ENCODE assay signal across 8 cellular contexts in the genomic region with DNA sequence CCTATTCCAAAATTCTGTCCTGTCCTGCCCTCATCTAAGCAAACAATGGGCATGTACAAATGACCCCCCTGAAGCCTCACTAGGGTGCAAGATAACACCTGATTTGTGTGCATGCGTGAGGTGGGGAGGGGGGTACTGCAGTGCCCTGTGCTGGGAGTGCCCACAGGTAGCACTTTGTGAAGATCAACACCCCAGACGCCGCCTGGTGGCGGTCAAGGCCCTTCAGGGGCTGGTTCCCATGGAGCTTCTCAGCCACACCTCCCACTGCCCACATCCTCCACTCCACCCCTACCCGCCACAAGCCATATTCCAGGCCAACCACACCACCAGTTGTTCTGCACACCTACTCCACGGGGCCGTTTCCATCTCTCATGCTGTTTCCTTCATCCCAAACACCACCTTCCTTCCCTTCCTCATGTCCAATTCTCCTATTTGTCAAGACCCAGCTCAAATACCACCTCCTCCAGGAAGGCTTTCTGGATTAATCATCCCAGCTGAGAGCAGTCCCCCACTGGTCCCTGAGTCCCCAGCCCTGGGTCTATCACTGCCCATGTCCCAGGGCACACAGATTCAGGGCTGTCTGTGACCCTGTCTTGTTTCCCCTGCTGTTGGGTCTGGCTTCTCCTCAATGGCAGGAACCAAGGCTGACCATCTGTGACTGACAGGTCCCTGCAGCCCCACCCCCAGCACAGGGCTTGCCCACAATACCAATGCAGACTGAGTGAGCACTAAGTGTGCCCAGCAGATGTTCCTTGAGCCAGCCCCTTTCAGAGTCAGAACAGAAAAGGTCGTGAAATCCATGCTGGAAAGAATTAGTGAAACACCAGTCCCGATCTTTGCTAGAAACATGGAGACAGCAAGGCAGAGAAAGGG.
DNase-seq lines count a peak whose midpoint lies in the region; ATAC-seq and TF ChIP-seq lines count a peak whose summit lies in the region.

No MANE protein-coding gene starts in this region.

- ATAC-seq in GM19025 (IDR thresholded peaks at IDR 0.05; ENCODE audit: low read depth, unreplicated experiment) (peak; percentile 50), HG02642 (IDR thresholded peaks at IDR 0.05; ENCODE audit: poor library complexity, unreplicated experiment) (no peak), HG02623 (IDR thresholded peaks at IDR 0.05; ENCODE audit: unreplicated experiment) (no peak)

- H3K4me3 ChIP-seq in AG10803 (ENCODE audit: low read length) (no peak overlapping the region), cardiac fibroblast (replicated peaks in 1 of 2; ENCODE audit: low read depth in 2 of 2, low read length in 2 of 2) (no peak overlapping the region)

- TF ChIP-seq CTCF in AG10803 (conservative IDR thresholded peaks at IDR 0.05; ENCODE audit: low read length) = 0 out of 2 replicates have a peak, but pooled peaks have one; percentile 4
- TF ChIP-seq CTCF in cardiac fibroblast (IDR thresholded peaks at IDR 0.05; ENCODE audit: low read depth, low read length) = peak; percentile 12

- DNase-seq in AG10803 (ENCODE audit: low read depth) (no peak), NCI-H69 (lab: John Stamatoyannopoulos, UW) (peak; percentile 88), cardiac fibroblast (ENCODE audit: low read depth in 2 of 2) (peak in 1 of 2 donors; percentile 8), NCI-H2081 treated with DMSO at 0.1 percent for 48 hours (lab: John Stamatoyannopoulos, UW) (no peak)
- peak; percentile 6 for DNase-seq in stimulated activated CD4-positive, alpha-beta T cell treated with anti-CD3 and anti-CD28 coated beads, Interleukin-4, amount 100 ng/mL, for 24 hours

Comparison
In these comparisons a context has a peak if more than half of its experiments do, and no peak if none do; other contexts are left out.
1. DNase-seq: peak in NCI-H69 (single experiment) and stimulated activated CD4-positive, alpha-beta T cell treated with anti-CD3 and anti-CD28 coated beads, Interleukin-4, amount 100 ng/mL, for 24 hours (single experiment); none in AG10803 (single experiment) and NCI-H2081 treated with DMSO at 0.1 percent for 48 hours (single experiment).